21 cellular contexts compared by ENCODE assay signal in genomic region chr7:156962145-156962544, GRCh38. TPM values are rescaled to one million over a fixed set of nuclear protein-coding genes. Genes with fewer than 3 reads are reported as not detected.
DNase-seq lines count a peak whose midpoint lies in the region; ATAC-seq, FAIRE-seq and TF ChIP-seq lines count a peak whose summit lies in the region.
"Had no signal": no experiment of that assay in that cellular context is flagged by ENCODE, and none has a peak within 500 bp of the region (broad histone marks: within the 10 kb centered on the region; RNA-seq: fewer than 3 reads in every experiment).

No MANE protein-coding gene starts in this region.

- no peak overlapping the region for H3K27ac Mint-ChIP-seq in activated CD4-positive, alpha-beta T cell treated with anti-CD3 and anti-CD28 coated beads for 36 hours
- H3K27ac Mint-ChIP-seq: CD14-positive monocyte, GM23338 had no signal

- H3K9me3 ChIP-seq in K562 (replicated peaks; ENCODE audit: control insufficient read depth, insufficient read depth, low read depth, low read length) (no peaks in the 10 kb centered on the region), smooth muscle cell (replicated peaks; ENCODE audit: low read depth) (no peaks in the 10 kb centered on the region)
- H3K9me3 ChIP-seq: BE2C; BLaER1 treated with 17β-estradiol and CSF1 and Interleukin-3, amounts not matched to agents 10 nM and 100 nM had no signal

- H3K36me3 Mint-ChIP-seq in activated CD4-positive, alpha-beta T cell treated with anti-CD3 and anti-CD28 coated beads for 36 hours (ENCODE audit: low read depth): peaks cover 66% of the 10 kb centered on the region

- no peak for TF ChIP-seq POLR2A in K562 (conservative IDR thresholded peaks at IDR 0.05)

- H3K4me3 ChIP-seq in K562: no peak overlapping the region
- no peak overlapping the region for H3K4me3 ChIP-seq in smooth muscle cell
- H3K4me3 ChIP-seq: BLaER1 treated with 17β-estradiol and CSF1 and Interleukin-3, amounts not matched to agents 10 nM and 100 nM; GM23338 had no signal

- DNase-seq in K562 (ENCODE audit: extremely low read depth in 1 of 4, low spot score in 3 of 4) (no peak), smooth muscle cell (lab: John Stamatoyannopoulos, UW; ENCODE audit: unreplicated experiment) (no peak), activated gamma-delta T cell treated with Interleukin-2 at 50 U/mL for 16 hours (no peak)
- DNase-seq in activated CD4-positive, alpha-beta T cell treated with anti-CD3 and anti-CD28 coated beads for 36 hours: no peak
- DNase-seq: BE2C; Calu3; CD4-positive, alpha-beta memory T cell; COR-L47; DMS53; DMS79 treated with DMSO at 0.1 percent for 48 hours; GF-D8; H9 had no signal

- no peaks in the 10 kb centered on the region for H3F3A ChIP-seq in smooth muscle cell (ENCODE audit: low read depth)

- H3K4me2 ChIP-seq in K562 (ENCODE audit: insufficient read depth, low read length) (no peak overlapping the region), smooth muscle cell (no peak overlapping the region)
- H3K4me2 ChIP-seq: GM23338 had no signal

- H3K36me3 ChIP-seq in K562 (ENCODE audit: control insufficient read depth, insufficient read depth, low read length): peaks cover 94% of the 10 kb centered on the region
- H3K36me3 ChIP-seq in smooth muscle cell (ENCODE audit: low read depth): peaks cover 24% of the 10 kb centered on the region

- TF ChIP-seq CTCF in K562 (IDR thresholded peaks at IDR 0.05 in 2 of 3, conservative IDR thresholded peaks at IDR 0.05 in 1 of 3; ENCODE audit: insufficient read depth in 2 of 3, low read depth in 1 of 3, low read length in 3 of 3): no peak
- TF ChIP-seq CTCF in smooth muscle cell (IDR thresholded peaks at IDR 0.05; ENCODE audit: borderline replicate concordance, insufficient read depth, poor library complexity, severe bottlenecking): no peak

- H3K4me1 ChIP-seq in K562 (replicated peaks in 1 of 2; ENCODE audit: control insufficient read depth in 2 of 2, insufficient read depth in 2 of 2, low read length in 2 of 2) (no peaks in the 10 kb centered on the region), smooth muscle cell (ENCODE audit: low read depth) (no peaks in the 10 kb centered on the region)
- H3K4me1 ChIP-seq: BE2C had no signal

- CTCF ChIA-PET in K562 (lab: Yijun Ruan, JAX; ENCODE audit: low intra/inter-chr PET ratio): no interaction called here
- CTCF ChIA-PET in activated CD4-positive, alpha-beta T cell treated with anti-CD3 and anti-CD28 coated beads for 36 hours (lab: Charles Lee): interaction anchor here (0.5 to 1.0 kb wide), 2 partner anchors 269 to 305 kb away, joined by 3 read pairs; no protein-coding TSS in a partner anchor

- H3K9ac ChIP-seq in K562 (ENCODE audit: insufficient read depth in 1 of 2, low read depth in 2 of 2, low read length in 2 of 2): peak overlapping the region in 1 of 2 experiments; percentile 8; a peak in 1 of 4 replicates
- no peak overlapping the region for H3K9ac ChIP-seq in smooth muscle cell (ENCODE audit: low read depth)
- H3K9ac ChIP-seq: BLaER1 treated with 17β-estradiol and CSF1 and Interleukin-3, amounts not matched to agents 10 nM and 100 nM had no signal

- H3K27ac ChIP-seq in K562 (ENCODE audit: extremely low read depth, low read depth, low read length) (no peak overlapping the region), smooth muscle cell (ENCODE audit: low read depth) (no peak overlapping the region)
- H3K27ac ChIP-seq: BLaER1 treated with 17β-estradiol and CSF1 and Interleukin-3, amounts not matched to agents 10 nM and 100 nM had no signal

- WGBS in K562 (ENCODE audit: insufficient coverage, low coverage, missing lambda C conversion rate): 94% methylated on average over 18 of the region's 18 CpGs
- 97% methylated on average over 18 of the region's 18 CpGs for WGBS in smooth muscle cell (ENCODE audit: low lambda C conversion rate)

- no peaks in the 10 kb centered on the region for H3K4me1 Mint-ChIP-seq in activated CD4-positive, alpha-beta T cell treated with anti-CD3 and anti-CD28 coated beads for 36 hours
- H3K4me1 Mint-ChIP-seq: CD14-positive monocyte, GM23338, H9 had no signal

- no peak overlapping the region for H3K4me3 Mint-ChIP-seq in activated CD4-positive, alpha-beta T cell treated with anti-CD3 and anti-CD28 coated beads for 36 hours
- H3K4me3 Mint-ChIP-seq: CD4-positive, alpha-beta memory T cell; GM23338; H9 had no signal

- TF ChIP-seq EP300 in K562 (IDR thresholded peaks at IDR 0.05; ENCODE audit: low read length): no peak

- H3K9me3 Mint-ChIP-seq in activated CD4-positive, alpha-beta T cell treated with anti-CD3 and anti-CD28 coated beads for 36 hours (ENCODE audit: low read depth): no peaks in the 10 kb centered on the region
- H3K9me3 Mint-ChIP-seq: CD14-positive monocyte; CD4-positive, alpha-beta memory T cell; GM23338; H9 had no signal

- TF ChIP-seq RAD21 in K562 (CRISPR knock-in tag; conservative IDR thresholded peaks at IDR 0.05 in 1 of 2, IDR thresholded peaks at IDR 0.05 in 1 of 2): no peak

- H3K79me2 ChIP-seq in K562 (ENCODE audit: control insufficient read depth, insufficient read depth, low read length): peaks cover 16% of the 10 kb centered on the region
- peaks cover 7% of the 10 kb centered on the region for H3K79me2 ChIP-seq in smooth muscle cell (ENCODE audit: low read depth)

- H2AFZ ChIP-seq in K562 (ENCODE audit: low read depth, low read length) (no peak overlapping the region), smooth muscle cell (ENCODE audit: low read depth) (no peak overlapping the region)
- H2AFZ ChIP-seq: GM23338 had no signal

- peaks cover 10% of the 10 kb centered on the region; the same call in 1 of the 2 replicates for H4K20me1 ChIP-seq in K562 (replicated peaks; ENCODE audit: control insufficient read depth, insufficient read depth, low read length)
- peaks cover 25% of the 10 kb centered on the region for H4K20me1 ChIP-seq in smooth muscle cell (ENCODE audit: low read depth)

- H3K27me3 Mint-ChIP-seq in activated CD4-positive, alpha-beta T cell treated with anti-CD3 and anti-CD28 coated beads for 36 hours: no peaks in the 10 kb centered on the region
- H3K27me3 Mint-ChIP-seq: CD4-positive, alpha-beta memory T cell had no signal

- intact Hi-C loops in K562 (cut with micrococcal nuclease): no loop called here
- intact Hi-C loops in activated CD4-positive, alpha-beta T cell treated with anti-CD3 and anti-CD28 coated beads for 36 hours (cut with DNase I, micrococcal nuclease): no loop called here

- POLR2A ChIA-PET in K562 (lab: Yijun Ruan, JAX): interaction anchor here (0.6 kb wide), 1 partner anchor 36 kb away, joined by 3 read pairs; no protein-coding TSS in a partner anchor
- POLR2A ChIA-PET in activated CD4-positive, alpha-beta T cell treated with anti-CD3 and anti-CD28 coated beads for 36 hours (lab: Charles Lee): no interaction called here

- no TSS peak for BruUV-seq in K562 (replicated peaks; lab: Mats Ljungman, UMichigan)

- in situ Hi-C loops in K562 (cut with MboI): no loop called here

- ATAC-seq in GM19324 (IDR thresholded peaks at IDR 0.05; ENCODE audit: low FRiP score, unreplicated experiment): peak; percentile 77
- ATAC-seq in GM19395 (IDR thresholded peaks at IDR 0.05; ENCODE audit: unreplicated experiment): peak; percentile 52
- no peak for ATAC-seq in K562
- ATAC-seq in activated CD4-positive, alpha-beta T cell treated with anti-CD3 and anti-CD28 coated beads for 36 hours: no peak
- ATAC-seq: GM23338, HCT116 had no signal

- FAIRE-seq in K562 (lab: Jason Lieb, UNC): no peak
- FAIRE-seq: GM12891, GM18507 had no signal

- no peaks in the 10 kb centered on the region for H3K27me3 ChIP-seq in K562 (ENCODE audit: control insufficient read depth in 2 of 2, insufficient read depth in 2 of 2, low read length in 2 of 2)
- no peaks in the 10 kb centered on the region for H3K27me3 ChIP-seq in smooth muscle cell (ENCODE audit: low read depth)
- H3K27me3 ChIP-seq: BE2C; BLaER1 treated with 17β-estradiol and CSF1 and Interleukin-3, amounts not matched to agents 10 nM and 100 nM had no signal

- H3K9me1 ChIP-seq in K562 (ENCODE audit: control insufficient read depth, insufficient read depth, low read length): no peaks in the 10 kb centered on the region

RNA-seq across cellular contexts. Expression of gene NOM1, which starts 12.6 kb away (rescaled TPM):
- 205 and 222 TPM in 2 replicates for total RNA-seq in K562 (2011; cell fraction: chromatin; rRNA removed; ENCODE audit: low replicate concordance)
- 88.2 and 99.2 TPM in 2 replicates for total RNA-seq in K562 (2011; cell fraction: nucleolus; rRNA removed)
- 125 and 156 TPM in 2 replicates for total RNA-seq in K562 (2011; cell fraction: nucleoplasm; rRNA removed)
- total RNA-seq in K562 (2014; rRNA removed) (35.7 and 35.8 TPM in 2 replicates), K562 (2014; rRNA removed; fragmentation: Illumina TruSeq; extraction: Trizol) (38.8 and 40.1 TPM in 2 replicates), K562 (2015; rRNA removed; fragmentation: Illumina TruSeq; extraction: Trizol) (41.2 and 42.9 TPM in 2 replicates), K562 (2021) (37.3 and 47.3 TPM in 2 replicates), smooth muscle cell (7.5 and 11.4 TPM in 2 replicates)
- polyA plus RNA-seq in K562 (2011; rRNA removed) (30.5 and 30.9 TPM in 2 replicates), K562 (2014; fragmentation: Illumina TruSeq; extraction: Trizol) (38.2 and 39.7 TPM in 2 replicates), K562 (2014; fragmentation: Nextera tagmentation; extraction: Ambion mirVana) (1 to 10 TPM; 6.8 to 9.6 TPM), K562 (2014; rRNA removed) (37.4 and 39.6 TPM in 2 replicates), smooth muscle cell (9.5 and 9.7 TPM in 2 replicates)
- 15.3 and 15.4 TPM in 2 replicates for polyA plus RNA-seq in K562 (2011; cell fraction: cytosol; rRNA removed)
- polyA plus RNA-seq in K562 (2011; cell fraction: nucleus; rRNA removed): 64.1 and 106 TPM in 2 replicates
- polyA plus RNA-seq in K562 (2012): 20.2 and 27.0 TPM in 2 replicates
- 34.0 and 39.0 TPM in 2 replicates for polyA minus RNA-seq in K562 (2011; rRNA and poly(A)+ RNA removed)
- 21.2 and 26.1 TPM in 2 replicates for polyA minus RNA-seq in K562 (2011; cell fraction: cytosol; rRNA and poly(A)+ RNA removed)
- polyA minus RNA-seq in K562 (2011; cell fraction: nucleus; rRNA and poly(A)+ RNA removed): 50.6 and 53.0 TPM in 2 replicates
- total RNA-seq in activated CD4-positive, alpha-beta T cell treated with anti-CD3 and anti-CD28 coated beads for 36 hours: 10 to 100 TPM; 27.3 to 32.1 TPM

RNA-seq across cellular contexts. Expression of gene MNX1, which starts 48.3 kb away (rescaled TPM):
- total RNA-seq in K562 (2011; cell fraction: chromatin; rRNA removed; ENCODE audit: low replicate concordance): 6.6 and 8.7 TPM in 2 replicates
- total RNA-seq in K562 (2011; cell fraction: nucleolus; rRNA removed): 4.3 and 5.3 TPM in 2 replicates
- 5.3 and 5.4 TPM in 2 replicates for total RNA-seq in K562 (2011; cell fraction: nucleoplasm; rRNA removed)
- total RNA-seq in K562 (2014; rRNA removed) (5.3 TPM in 2 replicates), K562 (2014; rRNA removed; fragmentation: Illumina TruSeq; extraction: Trizol) (1.4 and 1.8 TPM in 2 replicates), K562 (2015; rRNA removed; fragmentation: Illumina TruSeq; extraction: Trizol) (2.1 and 2.2 TPM in 2 replicates), K562 (2021) (8.0 and 9.5 TPM in 2 replicates), smooth muscle cell (not detected in 2 replicates)
- polyA plus RNA-seq in K562 (2011; rRNA removed) (0.98 and 1.2 TPM in 2 replicates), K562 (2014; fragmentation: Illumina TruSeq; extraction: Trizol) (1.1 and 1.7 TPM in 2 replicates), K562 (2014; fragmentation: Nextera tagmentation; extraction: Ambion mirVana) (under 1 TPM; 0.15 to 0.25 TPM), K562 (2014; rRNA removed) (4.0 and 5.9 TPM in 2 replicates), smooth muscle cell (not detected in 2 replicates)
- polyA plus RNA-seq in K562 (2011; cell fraction: cytosol; rRNA removed): 0.62 and 1.2 TPM in 2 replicates
- polyA plus RNA-seq in K562 (2011; cell fraction: nucleus; rRNA removed): 6.0 and 6.7 TPM in 2 replicates
- 2.7 and 7.8 TPM in 2 replicates for polyA plus RNA-seq in K562 (2012)
- 0.66 and 0.84 TPM in 2 replicates for polyA minus RNA-seq in K562 (2011; rRNA and poly(A)+ RNA removed)
- 2.5 TPM in 1 of 2 replicates, not detected in the other for polyA minus RNA-seq in K562 (2011; cell fraction: cytosol; rRNA and poly(A)+ RNA removed)
- 3.2 and 4.3 TPM in 2 replicates for polyA minus RNA-seq in K562 (2011; cell fraction: nucleus; rRNA and poly(A)+ RNA removed)
- not detected for total RNA-seq in activated CD4-positive, alpha-beta T cell treated with anti-CD3 and anti-CD28 coated beads for 36 hours
- total RNA-seq: A673; CD4-positive, alpha-beta memory T cell; H9 had no signal
- polyA plus RNA-seq: CD14-positive monocyte; CD4-positive, alpha-beta memory T cell had no signal

Comparison
In these comparisons a context has a peak if more than half of its experiments do, and no peak if none do; other contexts are left out.
1. ATAC-seq: peak in GM19324 (single experiment) and GM19395 (single experiment); none in K562 (single experiment) and activated CD4-positive, alpha-beta T cell treated with anti-CD3 and anti-CD28 coated beads for 36 hours (single experiment).